ENCODE assay signal across 16 cellular contexts in the genomic region with DNA sequence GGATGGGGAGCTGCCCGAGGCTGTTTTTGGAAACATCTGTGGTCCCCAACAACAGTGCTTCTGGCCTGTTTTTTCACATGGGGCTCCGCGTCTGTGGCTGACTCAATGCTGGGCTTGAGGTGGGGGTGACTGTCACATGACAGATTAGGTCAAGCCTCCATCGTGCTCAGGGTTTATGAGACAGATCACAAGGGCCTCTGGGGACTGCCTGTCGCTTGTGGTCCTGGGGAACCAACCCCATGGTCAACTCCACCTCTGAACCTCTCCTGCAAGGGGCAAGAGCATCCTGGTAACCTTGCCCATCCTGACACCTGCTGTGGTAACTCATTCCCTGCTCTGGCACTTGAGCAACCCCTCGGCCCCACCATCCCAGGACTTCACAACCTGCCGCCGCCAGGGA. TPM values are rescaled to one million over a fixed set of nuclear protein-coding genes. Genes with fewer than 3 reads are reported as not detected.
DNase-seq lines count a peak whose midpoint lies in the region; ATAC-seq and TF ChIP-seq lines count a peak whose summit lies in the region.
"Had no signal": no experiment of that assay in that cellular context is flagged by ENCODE, and none has a peak within 500 bp of the region (broad histone marks: within the 10 kb centered on the region; RNA-seq: fewer than 3 reads in every experiment).

No MANE protein-coding gene starts in this region.

- WGBS in right cardiac atrium: 76% methylated on average over 8 of the region's 8 CpGs

- TF ChIP-seq CTCF in right atrium auricular region (IDR thresholded peaks at IDR 0.05) (no peak), NB4 (IDR thresholded peaks at IDR 0.05; ENCODE audit: low read depth, low read length) (no peak)

- in situ Hi-C loops in ACHN (cut with HindIII; ENCODE audit: low pct_ligation_motif_present, low pct_unique_long_range_greater_than_20kb, low sequenced_read_pairs): no loop called here

- no peak for TF ChIP-seq POLR2A in NB4 (IDR thresholded peaks at IDR 0.05; ENCODE audit: extremely low read depth, insufficient read length)

- ATAC-seq in right cardiac atrium: no peak
- no peak for ATAC-seq in left lobe of liver
- ATAC-seq in HG03378 (IDR thresholded peaks at IDR 0.05; ENCODE audit: unreplicated experiment): no peak
- ATAC-seq: GM12878 had no signal

- H3K36me3 ChIP-seq in right atrium auricular region: no peaks in the 10 kb centered on the region

- DNase-seq in right atrium auricular region (ENCODE audit: low spot score): peak; percentile 49
- DNase-seq in right cardiac atrium: no peak
- peak; percentile 14 for DNase-seq in NB4 (ENCODE audit: low read depth)
- peak; percentile 33 for DNase-seq in left lobe of liver (ENCODE audit: low spot score)
- no peak for DNase-seq in ACHN
- DNase-seq in foreskin melanocyte: no peak
- DNase-seq: AML-193; Calu3; CD4-positive, alpha-beta memory T cell; GF-D8; HCEC 1CT; KBM-7 had no signal

- H3K27me3 ChIP-seq in right atrium auricular region (no peaks in the 10 kb centered on the region), right cardiac atrium (ENCODE audit: control insufficient read depth, insufficient read depth) (no peaks in the 10 kb centered on the region)

- H3K4me3 ChIP-seq in right atrium auricular region (no peak overlapping the region), right cardiac atrium (ENCODE audit: low read length) (no peak overlapping the region), NB4 (ENCODE audit: low read depth, low read length) (no peak overlapping the region)
- H3K4me3 ChIP-seq: GM12878 had no signal

- no peak overlapping the region for H3K27ac ChIP-seq in right atrium auricular region
- no peak overlapping the region for H3K27ac ChIP-seq in right cardiac atrium (ENCODE audit: low read length)
- H3K27ac ChIP-seq: C4-2B had no signal

- H3K4me1 ChIP-seq in right atrium auricular region: no peaks in the 10 kb centered on the region
- no peaks in the 10 kb centered on the region for H3K4me1 ChIP-seq in right cardiac atrium (ENCODE audit: control insufficient read depth, insufficient read depth, low read length)

- intact Hi-C loops in right cardiac atrium (cut with DNase I): no loop called here

- H3K9me3 ChIP-seq in right atrium auricular region (no peaks in the 10 kb centered on the region), right cardiac atrium (ENCODE audit: control insufficient read depth, low read length) (no peaks in the 10 kb centered on the region)

RNA-seq across cellular contexts. Expression of a gene that starts 47.6 kb away (rescaled TPM):
- 1 to 10 TPM; 8.0 to 8.8 TPM for total RNA-seq in right atrium auricular region
- 1 to 10 TPM; 7.2 to 8.8 (median 8.1) TPM for total RNA-seq in right cardiac atrium
- polyA plus RNA-seq in right cardiac atrium: 5.7 TPM
- total RNA-seq in left lobe of liver: 1.1 TPM
- polyA plus RNA-seq: IgD-negative memory B cell had no signal

Comparison
In these comparisons a context has a peak if more than half of its experiments do, and no peak if none do; other contexts are left out.
1. DNase-seq: peak in right atrium auricular region (single experiment), NB4 (single experiment) and left lobe of liver (single experiment); none in right cardiac atrium (0 of 3), ACHN (single experiment) and foreskin melanocyte (single experiment).